ENCODE assay signal across 1 cellular context in the genomic region with DNA sequence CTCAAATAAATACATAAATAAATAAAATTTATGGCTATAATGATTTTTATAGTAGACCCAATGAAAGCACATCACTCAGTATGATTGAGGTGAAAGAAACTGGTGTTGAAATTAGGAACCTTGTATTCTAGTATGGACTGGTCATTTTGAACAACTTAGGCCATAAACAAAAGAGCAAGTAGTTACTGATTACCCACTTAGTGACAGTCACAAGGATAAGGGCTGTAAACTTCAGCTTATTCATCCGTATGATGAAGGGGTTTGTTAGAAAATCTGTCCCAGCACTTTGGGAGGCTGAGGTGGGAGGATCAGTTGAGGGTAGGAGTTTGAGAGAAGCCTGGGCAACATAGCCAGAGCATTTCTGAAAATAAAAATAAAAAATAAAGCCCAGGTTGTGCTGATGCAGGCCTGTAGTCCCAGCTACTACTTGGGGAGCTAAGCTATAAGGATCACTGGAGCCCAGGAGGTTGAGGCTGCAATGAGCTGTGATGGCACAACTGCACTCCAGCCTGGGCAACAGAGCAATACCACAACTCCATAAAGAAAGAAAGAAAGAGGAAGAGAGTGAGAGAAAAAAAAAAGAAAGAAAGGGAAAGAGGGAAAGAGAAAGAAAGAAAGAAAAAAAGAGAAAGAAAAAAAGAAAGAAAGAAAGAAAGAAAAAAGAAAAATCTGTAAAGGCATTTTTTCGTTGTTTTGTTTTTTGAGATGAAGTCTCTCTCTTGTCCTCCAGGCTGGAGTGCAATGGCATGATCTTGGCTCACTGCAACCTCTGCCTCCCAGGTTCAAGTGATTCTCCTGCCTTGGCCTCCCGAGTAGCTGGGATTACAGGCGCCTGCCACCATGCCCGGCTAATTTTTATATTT.
TF ChIP-seq lines count a peak whose summit lies in the region.

No MANE protein-coding gene starts in this region.

TF ChIP-seq in K562, 482 proteins besides CTCF, POLR2A, EP300 and RAD21:
- no peak for TF ChIP-seq ZNF79 (CRISPR knock-in tag; IDR thresholded peaks at IDR 0.05; ENCODE audit: low read depth)
- TF ChIP-seq KDM1A (IDR thresholded peaks at IDR 0.05): 0 out of 4 replicates have a peak, but pooled peaks of 1 of the 2 experiments have one; percentile 26
- TF ChIP-seq CBX2 (IDR thresholded peaks at IDR 0.05; ENCODE audit: insufficient read depth, low read length, poor library complexity, severe bottlenecking): no peak
- no peak for TF ChIP-seq ARNT (IDR thresholded peaks at IDR 0.05)
- TF ChIP-seq XRCC5 (IDR thresholded peaks at IDR 0.05; ENCODE audit: low read depth, low read length): no peak
- TF ChIP-seq FOSL1 (tag; conservative IDR thresholded peaks at IDR 0.05): no peak
- TF ChIP-seq, protein P1, sequence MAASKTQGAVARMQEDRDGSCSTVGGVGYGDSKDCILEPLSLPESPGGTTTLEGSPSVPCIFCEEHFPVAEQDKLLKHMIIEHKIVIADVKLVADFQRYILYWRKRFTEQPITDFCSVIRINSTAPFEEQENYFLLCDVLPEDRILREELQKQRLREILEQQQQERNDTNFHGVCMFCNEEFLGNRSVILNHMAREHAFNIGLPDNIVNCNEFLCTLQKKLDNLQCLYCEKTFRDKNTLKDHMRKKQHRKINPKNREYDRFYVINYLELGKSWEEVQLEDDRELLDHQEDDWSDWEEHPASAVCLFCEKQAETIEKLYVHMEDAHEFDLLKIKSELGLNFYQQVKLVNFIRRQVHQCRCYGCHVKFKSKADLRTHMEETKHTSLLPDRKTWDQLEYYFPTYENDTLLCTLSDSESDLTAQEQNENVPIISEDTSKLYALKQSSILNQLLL (CRISPR knock-in tag; IDR thresholded peaks at IDR 0.05; ENCODE audit: borderline replicate concordance): no peak
- TF ChIP-seq SRSF1 (IDR thresholded peaks at IDR 0.05; ENCODE audit: low read depth, low read length): no peak
- TF ChIP-seq ARID2 (IDR thresholded peaks at IDR 0.05): peak; percentile 30; the same call in 1 of the 2 replicates
- TF ChIP-seq MTA2 (IDR thresholded peaks at IDR 0.05; ENCODE audit: low read depth): peak; percentile 25; the same call in 1 of the 2 replicates
- TF ChIP-seq, protein P2, sequence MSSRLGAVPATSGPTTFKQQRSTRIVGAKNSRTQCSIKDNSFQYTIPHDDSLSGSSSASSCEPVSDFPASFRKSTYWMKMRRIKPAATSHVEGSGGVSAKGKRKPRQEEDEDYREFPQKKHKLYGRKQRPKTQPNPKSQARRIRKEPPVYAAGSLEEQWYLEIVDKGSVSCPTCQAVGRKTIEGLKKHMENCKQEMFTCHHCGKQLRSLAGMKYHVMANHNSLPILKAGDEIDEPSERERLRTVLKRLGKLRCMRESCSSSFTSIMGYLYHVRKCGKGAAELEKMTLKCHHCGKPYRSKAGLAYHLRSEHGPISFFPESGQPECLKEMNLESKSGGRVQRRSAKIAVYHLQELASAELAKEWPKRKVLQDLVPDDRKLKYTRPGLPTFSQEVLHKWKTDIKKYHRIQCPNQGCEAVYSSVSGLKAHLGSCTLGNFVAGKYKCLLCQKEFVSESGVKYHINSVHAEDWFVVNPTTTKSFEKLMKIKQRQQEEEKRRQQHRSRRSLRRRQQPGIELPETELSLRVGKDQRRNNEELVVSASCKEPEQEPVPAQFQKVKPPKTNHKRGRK (tag; IDR thresholded peaks at IDR 0.05): peak; percentile 94
- TF ChIP-seq, protein P3, sequence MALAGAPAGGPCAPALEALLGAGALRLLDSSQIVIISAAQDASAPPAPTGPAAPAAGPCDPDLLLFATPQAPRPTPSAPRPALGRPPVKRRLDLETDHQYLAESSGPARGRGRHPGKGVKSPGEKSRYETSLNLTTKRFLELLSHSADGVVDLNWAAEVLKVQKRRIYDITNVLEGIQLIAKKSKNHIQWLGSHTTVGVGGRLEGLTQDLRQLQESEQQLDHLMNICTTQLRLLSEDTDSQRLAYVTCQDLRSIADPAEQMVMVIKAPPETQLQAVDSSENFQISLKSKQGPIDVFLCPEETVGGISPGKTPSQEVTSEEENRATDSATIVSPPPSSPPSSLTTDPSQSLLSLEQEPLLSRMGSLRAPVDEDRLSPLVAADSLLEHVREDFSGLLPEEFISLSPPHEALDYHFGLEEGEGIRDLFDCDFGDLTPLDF (CRISPR knock-in tag; IDR thresholded peaks at IDR 0.05): no peak
- TF ChIP-seq ZNF444 (CRISPR knock-in tag; IDR thresholded peaks at IDR 0.05): no peak
- peak; percentile 26; the same call in 1 of the 2 replicates for TF ChIP-seq ADNP (tag; IDR thresholded peaks at IDR 0.05)
- TF ChIP-seq, protein P4, sequence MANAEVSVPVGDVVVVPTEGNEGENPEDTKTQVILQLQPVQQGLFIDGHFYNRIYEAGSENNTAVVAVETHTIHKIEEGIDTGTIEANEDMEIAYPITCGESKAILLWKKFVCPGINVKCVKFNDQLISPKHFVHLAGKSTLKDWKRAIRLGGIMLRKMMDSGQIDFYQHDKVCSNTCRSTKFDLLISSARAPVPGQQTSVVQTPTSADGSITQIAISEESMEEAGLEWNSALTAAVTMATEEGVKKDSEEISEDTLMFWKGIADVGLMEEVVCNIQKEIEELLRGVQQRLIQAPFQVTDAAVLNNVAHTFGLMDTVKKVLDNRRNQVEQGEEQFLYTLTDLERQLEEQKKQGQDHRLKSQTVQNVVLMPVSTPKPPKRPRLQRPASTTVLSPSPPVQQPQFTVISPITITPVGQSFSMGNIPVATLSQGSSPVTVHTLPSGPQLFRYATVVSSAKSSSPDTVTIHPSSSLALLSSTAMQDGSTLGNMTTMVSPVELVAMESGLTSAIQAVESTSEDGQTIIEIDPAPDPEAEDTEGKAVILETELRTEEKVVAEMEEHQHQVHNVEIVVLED (CRISPR knock-in tag; IDR thresholded peaks at IDR 0.05): no peak
- TF ChIP-seq SUPT5H (IDR thresholded peaks at IDR 0.05): no peak
- TF ChIP-seq CHD4 (IDR thresholded peaks at IDR 0.05; ENCODE audit: insufficient read depth, insufficient replicate concordance, low read depth, low read length, poor library complexity, severe bottlenecking): no peak
- no peak for TF ChIP-seq ZNF274 (IDR thresholded peaks at IDR 0.05; ENCODE audit: borderline replicate concordance, low read depth, low read length)
- TF ChIP-seq, protein P5, sequence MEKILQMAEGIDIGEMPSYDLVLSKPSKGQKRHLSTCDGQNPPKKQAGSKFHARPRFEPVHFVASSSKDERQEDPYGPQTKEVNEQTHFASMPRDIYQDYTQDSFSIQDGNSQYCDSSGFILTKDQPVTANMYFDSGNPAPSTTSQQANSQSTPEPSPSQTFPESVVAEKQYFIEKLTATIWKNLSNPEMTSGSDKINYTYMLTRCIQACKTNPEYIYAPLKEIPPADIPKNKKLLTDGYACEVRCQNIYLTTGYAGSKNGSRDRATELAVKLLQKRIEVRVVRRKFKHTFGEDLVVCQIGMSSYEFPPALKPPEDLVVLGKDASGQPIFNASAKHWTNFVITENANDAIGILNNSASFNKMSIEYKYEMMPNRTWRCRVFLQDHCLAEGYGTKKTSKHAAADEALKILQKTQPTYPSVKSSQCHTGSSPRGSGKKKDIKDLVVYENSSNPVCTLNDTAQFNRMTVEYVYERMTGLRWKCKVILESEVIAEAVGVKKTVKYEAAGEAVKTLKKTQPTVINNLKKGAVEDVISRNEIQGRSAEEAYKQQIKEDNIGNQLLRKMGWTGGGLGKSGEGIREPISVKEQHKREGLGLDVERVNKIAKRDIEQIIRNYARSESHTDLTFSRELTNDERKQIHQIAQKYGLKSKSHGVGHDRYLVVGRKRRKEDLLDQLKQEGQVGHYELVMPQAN (IDR thresholded peaks at IDR 0.05; ENCODE audit: borderline replicate concordance): 0 out of 2 replicates have a peak, but pooled peaks have one; percentile 18
- TF ChIP-seq HLTF (IDR thresholded peaks at IDR 0.05): 0 out of 2 replicates have a peak, but pooled peaks have one; percentile 52
- TF ChIP-seq PHB2 (IDR thresholded peaks at IDR 0.05; ENCODE audit: low read depth): no peak
- no peak for TF ChIP-seq NR2C1 (IDR thresholded peaks at IDR 0.05)
- TF ChIP-seq NR2C1 (tag; IDR thresholded peaks at IDR 0.05): no peak
- TF ChIP-seq MECOM (CRISPR knock-in tag; IDR thresholded peaks at IDR 0.05): no peak
- TF ChIP-seq, protein P6, sequence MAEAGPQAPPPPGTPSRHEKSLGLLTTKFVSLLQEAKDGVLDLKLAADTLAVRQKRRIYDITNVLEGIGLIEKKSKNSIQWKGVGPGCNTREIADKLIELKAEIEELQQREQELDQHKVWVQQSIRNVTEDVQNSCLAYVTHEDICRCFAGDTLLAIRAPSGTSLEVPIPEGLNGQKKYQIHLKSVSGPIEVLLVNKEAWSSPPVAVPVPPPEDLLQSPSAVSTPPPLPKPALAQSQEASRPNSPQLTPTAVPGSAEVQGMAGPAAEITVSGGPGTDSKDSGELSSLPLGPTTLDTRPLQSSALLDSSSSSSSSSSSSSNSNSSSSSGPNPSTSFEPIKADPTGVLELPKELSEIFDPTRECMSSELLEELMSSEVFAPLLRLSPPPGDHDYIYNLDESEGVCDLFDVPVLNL (CRISPR knock-in tag; IDR thresholded peaks at IDR 0.05; ENCODE audit: low read depth): no peak
- TF ChIP-seq, protein P7, sequence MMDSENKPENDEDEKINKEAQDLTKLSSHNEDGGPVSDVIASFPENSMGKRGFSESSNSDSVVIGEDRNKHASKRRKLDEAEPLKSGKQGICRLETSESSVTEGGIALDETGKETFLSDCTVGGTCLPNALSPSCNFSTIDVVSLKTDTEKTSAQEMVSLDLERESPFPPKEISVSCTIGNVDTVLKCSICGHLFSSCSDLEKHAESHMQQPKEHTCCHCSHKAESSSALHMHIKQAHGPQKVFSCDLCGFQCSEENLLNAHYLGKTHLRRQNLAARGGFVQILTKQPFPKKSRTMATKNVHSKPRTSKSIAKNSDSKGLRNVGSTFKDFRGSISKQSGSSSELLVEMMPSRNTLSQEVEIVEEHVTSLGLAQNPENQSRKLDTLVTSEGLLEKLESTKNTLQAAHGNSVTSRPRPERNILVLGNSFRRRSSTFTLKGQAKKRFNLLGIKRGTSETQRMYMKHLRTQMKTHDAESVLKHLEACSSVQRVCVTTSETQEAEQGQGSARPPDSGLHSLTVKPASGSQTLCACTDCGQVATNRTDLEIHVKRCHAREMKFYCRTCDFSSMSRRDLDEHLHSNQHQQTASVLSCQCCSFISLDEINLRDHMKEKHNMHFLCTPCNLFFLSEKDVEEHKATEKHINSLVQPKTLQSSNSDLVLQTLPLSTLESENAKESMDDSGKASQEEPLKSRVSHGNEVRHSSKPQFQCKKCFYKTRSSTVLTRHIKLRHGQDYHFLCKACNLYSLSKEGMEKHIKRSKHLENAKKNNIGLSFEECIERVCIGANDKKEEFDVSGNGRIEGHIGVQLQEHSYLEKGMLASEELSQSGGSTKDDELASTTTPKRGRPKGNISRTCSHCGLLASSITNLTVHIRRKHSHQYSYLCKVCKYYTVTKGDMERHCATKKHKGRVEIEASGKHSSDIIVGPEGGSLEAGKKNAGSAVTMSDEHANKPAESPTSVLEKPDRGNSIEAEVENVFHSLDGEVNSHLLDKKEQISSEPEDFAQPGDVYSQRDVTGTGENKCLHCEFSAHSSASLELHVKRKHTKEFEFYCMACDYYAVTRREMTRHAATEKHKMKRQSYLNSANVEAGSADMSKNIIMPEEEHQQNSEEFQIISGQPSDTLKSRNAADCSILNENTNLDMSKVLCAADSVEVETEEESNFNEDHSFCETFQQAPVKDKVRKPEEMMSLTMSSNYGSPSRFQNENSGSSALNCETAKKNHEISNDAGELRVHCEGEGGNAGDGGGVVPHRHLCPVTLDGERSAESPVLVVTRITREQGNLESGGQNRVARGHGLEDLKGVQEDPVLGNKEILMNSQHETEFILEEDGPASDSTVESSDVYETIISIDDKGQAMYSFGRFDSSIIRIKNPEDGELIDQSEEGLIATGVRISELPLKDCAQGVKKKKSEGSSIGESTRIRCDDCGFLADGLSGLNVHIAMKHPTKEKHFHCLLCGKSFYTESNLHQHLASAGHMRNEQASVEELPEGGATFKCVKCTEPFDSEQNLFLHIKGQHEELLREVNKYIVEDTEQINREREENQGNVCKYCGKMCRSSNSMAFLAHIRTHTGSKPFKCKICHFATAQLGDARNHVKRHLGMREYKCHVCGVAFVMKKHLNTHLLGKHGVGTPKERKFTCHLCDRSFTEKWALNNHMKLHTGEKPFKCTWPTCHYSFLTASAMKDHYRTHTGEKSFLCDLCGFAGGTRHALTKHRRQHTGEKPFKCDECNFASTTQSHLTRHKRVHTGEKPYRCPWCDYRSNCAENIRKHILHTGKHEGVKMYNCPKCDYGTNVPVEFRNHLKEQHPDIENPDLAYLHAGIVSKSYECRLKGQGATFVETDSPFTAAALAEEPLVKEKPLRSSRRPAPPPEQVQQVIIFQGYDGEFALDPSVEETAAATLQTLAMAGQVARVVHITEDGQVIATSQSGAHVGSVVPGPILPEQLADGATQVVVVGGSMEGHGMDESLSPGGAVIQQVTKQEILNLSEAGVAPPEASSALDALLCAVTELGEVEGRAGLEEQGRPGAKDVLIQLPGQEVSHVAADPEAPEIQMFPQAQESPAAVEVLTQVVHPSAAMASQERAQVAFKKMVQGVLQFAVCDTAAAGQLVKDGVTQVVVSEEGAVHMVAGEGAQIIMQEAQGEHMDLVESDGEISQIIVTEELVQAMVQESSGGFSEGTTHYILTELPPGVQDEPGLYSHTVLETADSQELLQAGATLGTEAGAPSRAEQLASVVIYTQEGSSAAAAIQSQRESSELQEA (IDR thresholded peaks at IDR 0.05; ENCODE audit: low read depth): no peak
- TF ChIP-seq, protein P8, sequence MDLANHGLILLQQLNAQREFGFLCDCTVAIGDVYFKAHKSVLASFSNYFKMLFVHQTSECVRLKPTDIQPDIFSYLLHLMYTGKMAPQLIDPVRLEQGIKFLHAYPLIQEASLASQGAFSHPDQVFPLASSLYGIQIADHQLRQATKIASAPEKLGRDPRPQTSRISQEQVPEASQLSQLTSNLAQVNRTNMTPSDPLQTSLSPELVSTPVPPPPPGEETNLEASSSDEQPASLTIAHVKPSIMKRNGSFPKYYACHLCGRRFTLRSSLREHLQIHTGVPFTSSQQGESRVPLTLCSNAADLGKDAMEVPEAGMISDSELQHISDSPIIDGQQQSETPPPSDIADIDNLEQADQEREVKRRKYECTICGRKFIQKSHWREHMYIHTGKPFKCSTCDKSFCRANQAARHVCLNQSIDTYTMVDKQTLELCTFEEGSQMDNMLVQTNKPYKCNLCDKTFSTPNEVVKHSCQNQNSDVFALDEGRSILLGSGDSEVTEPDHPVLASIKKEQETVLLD (IDR thresholded peaks at IDR 0.05): no peak
- TF ChIP-seq, protein P9, sequence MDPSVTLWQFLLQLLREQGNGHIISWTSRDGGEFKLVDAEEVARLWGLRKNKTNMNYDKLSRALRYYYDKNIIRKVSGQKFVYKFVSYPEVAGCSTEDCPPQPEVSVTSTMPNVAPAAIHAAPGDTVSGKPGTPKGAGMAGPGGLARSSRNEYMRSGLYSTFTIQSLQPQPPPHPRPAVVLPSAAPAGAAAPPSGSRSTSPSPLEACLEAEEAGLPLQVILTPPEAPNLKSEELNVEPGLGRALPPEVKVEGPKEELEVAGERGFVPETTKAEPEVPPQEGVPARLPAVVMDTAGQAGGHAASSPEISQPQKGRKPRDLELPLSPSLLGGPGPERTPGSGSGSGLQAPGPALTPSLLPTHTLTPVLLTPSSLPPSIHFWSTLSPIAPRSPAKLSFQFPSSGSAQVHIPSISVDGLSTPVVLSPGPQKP (CRISPR knock-in tag; IDR thresholded peaks at IDR 0.05): no peak
- no peak for TF ChIP-seq FOXK1 (CRISPR knock-in tag; IDR thresholded peaks at IDR 0.05; ENCODE audit: borderline replicate concordance)
- no peak for TF ChIP-seq MCM7 (IDR thresholded peaks at IDR 0.05)
- no peak for TF ChIP-seq TARDBP (IDR thresholded peaks at IDR 0.05)
- no peak for TF ChIP-seq RCOR1 (IDR thresholded peaks at IDR 0.05; ENCODE audit: borderline replicate concordance in 1 of 2, low read depth in 2 of 2, low read length in 2 of 2)
- TF ChIP-seq SMC3 (conservative IDR thresholded peaks at IDR 0.05; ENCODE audit: insufficient read depth, low read depth, low read length): no peak
